In genomic region chr20:22371843-22372242, GRCh38 we compare ENCODE assay signal across 10 cellular contexts.
A peak's percentile ranks its signal among the peaks of the same experiment; 100 is the strongest.
DNase-seq lines count a peak whose midpoint lies in the region; ATAC-seq and TF ChIP-seq lines count a peak whose summit lies in the region.
"Had no signal": no experiment of that assay in that cellular context is flagged by ENCODE, and none has a peak within 500 bp of the region (broad histone marks: within the 10 kb centered on the region; RNA-seq: fewer than 3 reads in every experiment).

No MANE protein-coding gene starts in this region.

- ATAC-seq in GM18909 (IDR thresholded peaks at IDR 0.05; ENCODE audit: poor library complexity, unreplicated experiment) (peak; percentile 93), HG02798 (IDR thresholded peaks at IDR 0.05; ENCODE audit: poor library complexity, unreplicated experiment) (peak; percentile 64), upper lobe of left lung (ENCODE audit: low FRiP score in 2 of 2) (no peak)
- ATAC-seq: activated T-helper 17 cell treated with anti-CD3 and anti-CD28 coated beads, Interleukin-2, amount 50 U/mL, for 72 hours had no signal

- 17 to 30% methylated on average over 5 of the region's 5 CpGs for WGBS in upper lobe of left lung, 2 donors

- TF ChIP-seq EP300 in upper lobe of left lung (IDR thresholded peaks at IDR 0.05): no peak

- no peaks in the 10 kb centered on the region for H3K9me3 ChIP-seq in upper lobe of left lung
- H3K9me3 ChIP-seq: stomach had no signal

- no peaks in the 10 kb centered on the region for H3K36me3 ChIP-seq in upper lobe of left lung
- H3K36me3 ChIP-seq: stomach had no signal

- peaks cover 0 to 6% (median 0%) of the 10 kb centered on the region in 4 donors for H3K4me1 ChIP-seq in upper lobe of left lung
- H3K4me1 ChIP-seq: stomach had no signal

- H3K4me3 ChIP-seq in upper lobe of left lung: no peak overlapping the region
- H3K4me3 ChIP-seq: stomach had no signal

- H3K27me3 ChIP-seq in upper lobe of left lung: no peaks in the 10 kb centered on the region

- no peak for TF ChIP-seq CTCF in upper lobe of left lung (IDR thresholded peaks at IDR 0.05)

- no peak for TF ChIP-seq POLR2A in upper lobe of left lung (IDR thresholded peaks at IDR 0.05)

- H3K27ac ChIP-seq in upper lobe of left lung: no peak overlapping the region
- H3K27ac ChIP-seq: stomach had no signal

- DNase-seq in NCI-H1436 treated with DMSO at 0.1 percent for 48 hours (lab: John Stamatoyannopoulos, UW) (peak; percentile 68), left kidney (ENCODE audit: low read depth, low spot score) (peak; percentile 70), NCI-H2227 treated with DMSO at 0.1 percent for 48 hours (lab: John Stamatoyannopoulos, UW) (no peak), NCI-H146 treated with DMSO at 0.1 percent for 48 hours (lab: John Stamatoyannopoulos, UW; ENCODE audit: unreplicated experiment) (no peak), foreskin melanocyte (no peak), upper lobe of left lung (no peak)
- DNase-seq: stomach had no signal

Comparison
In these comparisons a context has a peak if more than half of its experiments do, and no peak if none do; other contexts are left out.
1. ATAC-seq: peak in GM18909 (single experiment) and HG02798 (single experiment); none in upper lobe of left lung (0 of 2).
2. DNase-seq: peak in NCI-H1436 treated with DMSO at 0.1 percent for 48 hours (single experiment) and left kidney (single experiment); none in NCI-H2227 treated with DMSO at 0.1 percent for 48 hours (single experiment), NCI-H146 treated with DMSO at 0.1 percent for 48 hours (single experiment), foreskin melanocyte (single experiment) and upper lobe of left lung (0 of 2).